In genomic region chr1:195717651-195718050, GRCh38 we compare ENCODE assay signal across 11 cellular contexts.
A peak's percentile ranks its signal among the peaks of the same experiment; 100 is the strongest.
DNase-seq lines count a peak whose midpoint lies in the region; ATAC-seq, FAIRE-seq and TF ChIP-seq lines count a peak whose summit lies in the region.
"Had no signal": no experiment of that assay in that cellular context is flagged by ENCODE, and none has a peak within 500 bp of the region (broad histone marks: within the 10 kb centered on the region; RNA-seq: fewer than 3 reads in every experiment).

No MANE protein-coding gene starts in this region.

- H3K9me3 ChIP-seq in keratinocyte (ENCODE audit: control insufficient read depth, low read depth, low read length): no peaks in the 10 kb centered on the region
- H3K9me3 ChIP-seq: SJSA1 had no signal

- no peaks in the 10 kb centered on the region for H3K4me1 ChIP-seq in keratinocyte (ENCODE audit: control insufficient read depth, extremely low read depth, insufficient read depth, low read length)
- H3K4me1 ChIP-seq: SJSA1 had no signal

- peaks cover 0 to 4% (median 0%) of the 10 kb centered on the region in 5 donors for H3K27me3 Mint-ChIP-seq in naive thymus-derived CD8-positive, alpha-beta T cell

- no peaks in the 10 kb centered on the region for H3K36me3 Mint-ChIP-seq in naive thymus-derived CD8-positive, alpha-beta T cell

- POLR2A ChIA-PET in naive thymus-derived CD8-positive, alpha-beta T cell (lab: Charles Lee): no interaction called here

- TF ChIP-seq CTCF in C4-2B (conservative IDR thresholded peaks at IDR 0.05) (peak; percentile 45), HFF-Myc (IDR thresholded peaks at IDR 0.05; ENCODE audit: low read depth, low read length, missing control alignments) (peak; percentile 56), keratinocyte (optimal IDR thresholded peaks at IDR 0.05 in 1 of 3, IDR thresholded peaks at IDR 0.05 in 1 of 3, conservative IDR thresholded peaks at IDR 0.05 in 1 of 3; ENCODE audit: extremely low read depth in 1 of 3, insufficient read depth in 2 of 3, low read length in 3 of 3) (peak in 2 of 3 experiments; percentile 20 to 37)

- no peaks in the 10 kb centered on the region for H3K27me3 ChIP-seq in keratinocyte (ENCODE audit: control insufficient read depth, extremely low read depth, insufficient read depth, low read length)
- H3K27me3 ChIP-seq: SJSA1 had no signal

- H2AFZ ChIP-seq in keratinocyte (ENCODE audit: control insufficient read depth, low read length): no peak overlapping the region

- no peak overlapping the region for H3K4me2 ChIP-seq in keratinocyte (ENCODE audit: control insufficient read depth, extremely low read depth, insufficient read depth, low read depth, low read length)

- no peaks in the 10 kb centered on the region for H3K79me2 ChIP-seq in keratinocyte (ENCODE audit: control insufficient read depth, insufficient read depth, low read length)

- H4K20me1 ChIP-seq in keratinocyte (ENCODE audit: control insufficient read depth, extremely low read depth, insufficient read depth, low read length): no peaks in the 10 kb centered on the region

- no peaks in the 10 kb centered on the region for H3K9me1 ChIP-seq in keratinocyte (ENCODE audit: control insufficient read depth, extremely low read depth, insufficient read depth, low read length)

- no peak for FAIRE-seq in keratinocyte (lab: Jason Lieb, UNC)
- FAIRE-seq: islet of Langerhans had no signal

- no peaks in the 10 kb centered on the region for H3K4me1 Mint-ChIP-seq in naive thymus-derived CD8-positive, alpha-beta T cell

- ATAC-seq in GM21619 (IDR thresholded peaks at IDR 0.05; ENCODE audit: unreplicated experiment): no peak
- ATAC-seq in naive thymus-derived CD8-positive, alpha-beta T cell: no peak

- dilution Hi-C loops in keratinocyte (cut with MboI; ENCODE audit: extremely low pct_ligation_motif_present, low sequenced_read_pairs): no loop called here

- H3K36me3 ChIP-seq in keratinocyte (ENCODE audit: control insufficient read depth in 2 of 2, extremely low read depth in 1 of 2, insufficient read depth in 2 of 2, low read length in 2 of 2): no peaks in the 10 kb centered on the region
- H3K36me3 ChIP-seq: SJSA1 had no signal

- H3K9ac ChIP-seq in keratinocyte (ENCODE audit: control insufficient read depth, extremely low read depth, insufficient read depth, low read length): no peak overlapping the region

- H3K4me3 ChIP-seq in HFF-Myc (replicated peaks; ENCODE audit: low read depth, low read length) (no peak overlapping the region), keratinocyte (ENCODE audit: control insufficient read depth in 2 of 3, extremely low read depth in 1 of 3, insufficient read depth in 2 of 3, low read depth in 1 of 3, low read length in 3 of 3) (no peak overlapping the region)
- H3K4me3 ChIP-seq: SJSA1 had no signal

- no peak overlapping the region for H3K4me3 Mint-ChIP-seq in naive thymus-derived CD8-positive, alpha-beta T cell

- DNase-seq in HFF-Myc (ENCODE audit: extremely low read depth, low read depth) (peak; percentile 24), SW480 (ENCODE audit: low spot score) (peak; percentile 23), keratinocyte (ENCODE audit: low read depth, low spot score) (no peak), mesenteric fat pad (ENCODE audit: low spot score) (no peak), ecto neural progenitor cell (ENCODE audit: low spot score) (no peak)
- no peak for DNase-seq in naive thymus-derived CD8-positive, alpha-beta T cell
- DNase-seq: amniotic stem cell had no signal

- no peak overlapping the region for H3K27ac Mint-ChIP-seq in naive thymus-derived CD8-positive, alpha-beta T cell

- no peak overlapping the region for H3K27ac ChIP-seq in C4-2B
- no peak overlapping the region for H3K27ac ChIP-seq in keratinocyte (ENCODE audit: control insufficient read depth, insufficient read depth, low read length)
- H3K27ac ChIP-seq: SJSA1 had no signal

- peaks cover 0 to 5% (median 2%) of the 10 kb centered on the region in 9 donors for H3K9me3 Mint-ChIP-seq in naive thymus-derived CD8-positive, alpha-beta T cell

Comparison
In these comparisons a context has a peak if more than half of its experiments do, and no peak if none do; other contexts are left out.
1. DNase-seq: peak in HFF-Myc (single experiment) and SW480 (single experiment); none in keratinocyte (single experiment), naive thymus-derived CD8-positive, alpha-beta T cell (0 of 10), mesenteric fat pad (single experiment) and ecto neural progenitor cell (single experiment).
2. Peak in every context shown above with its lines, with median percentiles within 50 percentile points of each other: CTCF ChIP-seq.